In the genomic region with DNA sequence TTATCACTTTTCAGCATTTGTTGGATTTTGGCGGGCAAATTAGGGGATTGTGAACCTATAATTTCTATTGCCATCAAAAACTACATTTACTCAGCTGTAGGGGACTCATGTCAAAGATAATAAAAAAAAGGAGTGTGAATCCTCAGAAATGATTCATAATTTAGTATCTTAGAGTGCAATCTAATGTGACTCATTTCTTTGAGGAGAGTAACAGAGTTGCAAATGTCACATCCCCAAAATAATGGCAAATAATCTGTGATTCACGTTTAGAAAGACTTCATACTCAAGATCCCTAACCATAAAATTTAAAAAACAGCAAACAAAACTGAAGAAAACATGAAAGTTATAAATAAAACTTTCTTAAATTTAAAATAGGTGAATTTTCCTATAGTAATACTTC, we compare ENCODE assay signal across 21 cellular contexts.
"Had no signal": no experiment of that assay in that cellular context is flagged by ENCODE, and none has a peak within 500 bp of the region (broad histone marks: within the 10 kb centered on the region; RNA-seq: fewer than 3 reads in every experiment).

No MANE protein-coding gene starts in this region.

- ATAC-seq: activated T-cell treated with anti-CD3 and anti-CD28 coated beads, Interleukin-2, amount 50 U/mL, for 72 hours; effector memory CD8-positive, alpha-beta T cell; left lung; stimulated activated naive CD8-positive, alpha-beta T cell treated with anti-CD3 and anti-CD28 coated beads, Interleukin-15, Interleukin-2, amounts not matched to agents 100 U/mL and 50 U/mL, for 24 hours had no signal

- DNase-seq: activated CD4-positive, alpha-beta T cell treated with anti-CD3 and anti-CD28 coated beads for 1 hour; activated CD8-positive, alpha-beta memory T cell treated with anti-CD3 and anti-CD28 coated beads for 24 hours; activated CD8-positive, alpha-beta memory T cell treated with anti-CD3 and anti-CD28 coated beads, Interleukin-2, amount 50 U/mL, for 48 hours; activated effector memory CD4-positive, alpha-beta T cell treated with anti-CD3 and anti-CD28 coated beads, Interleukin-2, amount 50 U/mL, for 16 hours; activated naive CD4-positive, alpha-beta T cell treated with anti-CD3 and anti-CD28 coated beads, Interleukin-2, amount 50 U/mL, for 16 hours; activated T-cell treated with anti-CD3 and anti-CD28 coated beads, Interleukin-2, amount 50 U/mL, for 72 hours; adrenal gland; dermis blood vessel endothelial cell; effector memory CD8-positive, alpha-beta T cell; foreskin melanocyte; glutamatergic neuron; hypothalamus; kidney; left lung; midbrain; nucleus accumbens; stimulated activated CD4-positive, alpha-beta T cell treated with anti-CD3 and anti-CD28 coated beads, Interleukin-2, amount 100 ng/mL, for 24 hours; stimulated activated naive CD8-positive, alpha-beta T cell treated with anti-CD3 and anti-CD28 coated beads, Interleukin-15, Interleukin-2, amounts not matched to agents 100 U/mL and 50 U/mL, for 24 hours; substantia nigra; tibial artery; WERI-Rb-1 had no signal
